ENCODE assay signal across 1 cellular context in the genomic region with DNA sequence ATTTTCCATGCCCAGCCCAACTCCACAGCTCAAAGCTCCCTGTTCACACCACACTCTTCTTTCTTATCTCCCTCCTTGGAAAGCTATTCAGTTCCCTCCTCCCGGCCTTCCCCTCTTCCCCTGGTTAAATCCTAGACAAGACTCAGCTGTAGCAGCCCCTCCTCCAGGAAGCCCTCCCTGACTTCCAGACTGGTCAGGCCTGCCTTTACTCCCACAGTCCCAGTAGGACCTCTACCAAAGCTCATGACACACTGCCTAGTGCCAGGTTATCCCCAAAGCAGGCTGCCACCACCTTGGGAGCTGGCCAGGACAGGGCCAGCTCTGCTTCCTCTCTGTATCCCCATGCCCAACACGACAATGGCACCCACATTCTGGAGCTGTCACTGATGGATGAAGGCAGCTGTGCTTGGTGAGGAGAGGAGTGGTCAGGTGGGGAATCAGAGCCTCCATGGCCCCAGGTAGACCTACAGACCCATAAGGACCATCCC.
TF ChIP-seq lines count a peak whose summit lies in the region.

No MANE protein-coding gene starts in this region.

TF ChIP-seq in H1, 55 proteins besides CTCF, POLR2A, EP300 and RAD21:
- no peak for TF ChIP-seq SIX5 (IDR thresholded peaks at IDR 0.05; ENCODE audit: low read depth, low read length)
- no peak for TF ChIP-seq SAP30 (IDR thresholded peaks at IDR 0.05; ENCODE audit: insufficient read depth, insufficient replicate concordance, low read length)
- no peak for TF ChIP-seq ASH2L (IDR thresholded peaks at IDR 0.05; ENCODE audit: low read length)
- TF ChIP-seq HDAC6 (IDR thresholded peaks at IDR 0.05; ENCODE audit: low read depth, low read length) = no peak
- TF ChIP-seq CTBP2 (IDR thresholded peaks at IDR 0.05; ENCODE audit: borderline replicate concordance, insufficient read depth, insufficient read length, low read length) = no peak
- TF ChIP-seq HDAC2 (IDR thresholded peaks at IDR 0.05; ENCODE audit: borderline replicate concordance in 1 of 2, low read depth in 2 of 2, low read length in 2 of 2) = no peak
- no peak for TF ChIP-seq SUZ12 (IDR thresholded peaks at IDR 0.05; ENCODE audit: low read length)
- no peak for TF ChIP-seq POU5F1 (IDR thresholded peaks at IDR 0.05; ENCODE audit: low read depth, low read length)
- TF ChIP-seq TBP (IDR thresholded peaks at IDR 0.05; ENCODE audit: low read depth, low read length) = no peak
- no peak for TF ChIP-seq CHD1 (IDR thresholded peaks at IDR 0.05; ENCODE audit: low read depth, low read length)
- TF ChIP-seq GTF2F1 (IDR thresholded peaks at IDR 0.05; ENCODE audit: borderline replicate concordance, low read depth, low read length) = no peak
- no peak for TF ChIP-seq KDM1A (IDR thresholded peaks at IDR 0.05; ENCODE audit: borderline replicate concordance, low read length)
- TF ChIP-seq SP2 (IDR thresholded peaks at IDR 0.05; ENCODE audit: low read length) = no peak
- TF ChIP-seq EZH2 (IDR thresholded peaks at IDR 0.05; ENCODE audit: low read depth, low read length, severe bottlenecking) = no peak
- TF ChIP-seq JUND (IDR thresholded peaks at IDR 0.05; ENCODE audit: low read length) = no peak
- TF ChIP-seq GABPA (IDR thresholded peaks at IDR 0.05; ENCODE audit: borderline replicate concordance, insufficient read depth, low read length) = no peak
- TF ChIP-seq TEAD4 (IDR thresholded peaks at IDR 0.05; ENCODE audit: low read depth, low read length) = no peak
- TF ChIP-seq SIRT6 (IDR thresholded peaks at IDR 0.05; ENCODE audit: low read length) = no peak
